In genomic region chr3:43995929-43996378, GRCh38 we compare ENCODE assay signal across 10 cellular contexts.
DNase-seq lines count a peak whose midpoint lies in the region; ATAC-seq and TF ChIP-seq lines count a peak whose summit lies in the region.
"Had no signal": no experiment of that assay in that cellular context is flagged by ENCODE, and none has a peak within 500 bp of the region (broad histone marks: within the 10 kb centered on the region; RNA-seq: fewer than 3 reads in every experiment).

No MANE protein-coding gene starts in this region.

- H3K27ac Mint-ChIP-seq in activated CD8-positive, alpha-beta memory T cell treated with anti-CD3 and anti-CD28 coated beads, Interleukin-2, amount 10 ng/mL, durations not matched to agents 7 days and 5 days = peak overlapping the region; percentile 40

- peaks cover 2% of the 10 kb centered on the region for H3K9me3 Mint-ChIP-seq in activated CD8-positive, alpha-beta memory T cell treated with anti-CD3 and anti-CD28 coated beads, Interleukin-2, amount 10 ng/mL, durations not matched to agents 7 days and 5 days (ENCODE audit: low read depth)

- CTCF ChIA-PET in activated CD8-positive, alpha-beta memory T cell treated with anti-CD3 and anti-CD28 coated beads, Interleukin-2, amount 10 ng/mL, durations not matched to agents 7 days and 5 days (lab: Charles Lee) = interaction anchor here (1.7 kb wide), 1 partner anchor 203 kb away, joined by 8 read pairs; no protein-coding TSS in a partner anchor

- H3K36me3 ChIP-seq in cardiac muscle cell = no peaks in the 10 kb centered on the region
- H3K36me3 ChIP-seq in thyroid gland = no peaks in the 10 kb centered on the region

- DNase-seq in cardiac muscle cell (ENCODE audit: low read depth in 1 of 2, low spot score in 1 of 2) = peak in 1 of 2 donors; percentile 5
- DNase-seq in left cardiac atrium = no peak
- DNase-seq in activated CD8-positive, alpha-beta memory T cell treated with anti-CD3 and anti-CD28 coated beads, Interleukin-2, amount 10 ng/mL, durations not matched to agents 7 days and 5 days = no peak
- DNase-seq in thyroid gland = peak; percentile 27 to 36
- no peak for DNase-seq in glomerular visceral epithelial cell (ENCODE audit: extremely low spot score)
- no peak for DNase-seq in H4 (ENCODE audit: low spot score)
- no peak for DNase-seq in NCI-H1436 treated with DMSO at 0.1 percent for 48 hours (lab: John Stamatoyannopoulos, UW)
- DNase-seq: central memory CD4-positive, alpha-beta T cell; stimulated activated CD4-positive, alpha-beta T cell treated with anti-CD3 and anti-CD28 coated beads, Interleukin-2, amount 100 ng/mL, for 48 hours had no signal

- H3K9me3 ChIP-seq in cardiac muscle cell (ENCODE audit: low read depth) = no peaks in the 10 kb centered on the region
- H3K9me3 ChIP-seq in iPS-18c (ENCODE audit: control insufficient read depth, insufficient read depth, low read length) = peaks cover 3% of the 10 kb centered on the region
- no peaks in the 10 kb centered on the region for H3K9me3 ChIP-seq in thyroid gland

- 1 to 3% methylated on average over 17 to 18 of the region's 18 CpGs for WGBS in thyroid gland, 2 donors

- peak overlapping the region; percentile 57 for H3K4me3 Mint-ChIP-seq in activated CD8-positive, alpha-beta memory T cell treated with anti-CD3 and anti-CD28 coated beads, Interleukin-2, amount 10 ng/mL, durations not matched to agents 7 days and 5 days

- H3K27me3 Mint-ChIP-seq in activated CD8-positive, alpha-beta memory T cell treated with anti-CD3 and anti-CD28 coated beads, Interleukin-2, amount 10 ng/mL, durations not matched to agents 7 days and 5 days = peaks cover 85% of the 10 kb centered on the region

- H3K4me1 ChIP-seq in cardiac muscle cell (ENCODE audit: low read depth) (peaks cover 12% of the 10 kb centered on the region), thyroid gland (peaks cover 19 to 38% of the 10 kb centered on the region in 2 donors)

- no peak for TF ChIP-seq CTCF in cardiac muscle cell (IDR thresholded peaks at IDR 0.05; ENCODE audit: low read depth, low read length)
- no peak for TF ChIP-seq CTCF in thyroid gland (IDR thresholded peaks at IDR 0.05)

- H3K27ac ChIP-seq in cardiac muscle cell (no peak overlapping the region), thyroid gland (peak overlapping the region; percentile 63 to 92 (median 78))

- peaks cover 38% of the 10 kb centered on the region for H3K4me1 Mint-ChIP-seq in activated CD8-positive, alpha-beta memory T cell treated with anti-CD3 and anti-CD28 coated beads, Interleukin-2, amount 10 ng/mL, durations not matched to agents 7 days and 5 days

- intact Hi-C loops in left cardiac atrium (cut with DNase I) = loop anchor here in 1 of 2 donors (10.0 kb wide), 1 partner anchor 199 kb away; no protein-coding TSS in a partner anchor
- intact Hi-C loops in thyroid gland (cut with DNase I) = loop anchor here (5.0 to 10.0 kb wide), 4 partner anchors 136 to 451 kb away; no protein-coding TSS in a partner anchor

- no peak for ATAC-seq in left cardiac atrium
- ATAC-seq in activated CD8-positive, alpha-beta memory T cell treated with anti-CD3 and anti-CD28 coated beads, Interleukin-2, amount 10 ng/mL, durations not matched to agents 7 days and 5 days = no peak

- H3K27me3 ChIP-seq in cardiac muscle cell (peaks cover 86% of the 10 kb centered on the region), thyroid gland (no peaks in the 10 kb centered on the region)

- H3K4me3 ChIP-seq in cardiac muscle cell (peak overlapping the region; percentile 41), iPS-18c (ENCODE audit: insufficient read depth, low read depth, low read length) (peak overlapping the region; percentile 73), thyroid gland (replicated peaks in 1 of 3) (peak overlapping the region; percentile 5 to 39 (median 29))

- TF ChIP-seq POLR2A in thyroid gland (IDR thresholded peaks at IDR 0.05) = no peak

- peaks cover 5% of the 10 kb centered on the region for H3K36me3 Mint-ChIP-seq in activated CD8-positive, alpha-beta memory T cell treated with anti-CD3 and anti-CD28 coated beads, Interleukin-2, amount 10 ng/mL, durations not matched to agents 7 days and 5 days

Comparison
In these comparisons a context has a peak if more than half of its experiments do, and no peak if none do; other contexts are left out.
1. DNase-seq: peak in thyroid gland (2 of 2); none in left cardiac atrium (single experiment), activated CD8-positive, alpha-beta memory T cell treated with anti-CD3 and anti-CD28 coated beads, Interleukin-2, amount 10 ng/mL, durations not matched to agents 7 days and 5 days (single experiment), glomerular visceral epithelial cell (single experiment), H4 (single experiment) and NCI-H1436 treated with DMSO at 0.1 percent for 48 hours (single experiment).
2. Peak in every context shown above with its lines, with median percentiles within 50 percentile points of each other: H3K4me3 ChIP-seq.